Comparison of ENCODE assay signal across 31 cellular contexts in genomic region chr14:31386271-31386670, GRCh38. TPM values are rescaled to one million over a fixed set of nuclear protein-coding genes. Genes with fewer than 3 reads are reported as not detected.
DNase-seq lines count a peak whose midpoint lies in the region; FAIRE-seq lines count a peak whose summit lies in the region.
"Had no signal": no experiment of that assay in that cellular context is flagged by ENCODE, and none has a peak within 500 bp of the region (broad histone marks: within the 10 kb centered on the region; RNA-seq: fewer than 3 reads in every experiment).

No MANE protein-coding gene starts in this region.

- H3K27me3 ChIP-seq in trophoblast cell (ENCODE audit: insufficient read depth, low read length), result no peaks in the 10 kb centered on the region
- H3K27me3 ChIP-seq: BE2C; BLaER1; BLaER1 treated with 17β-estradiol and CSF1 and Interleukin-3, amounts not matched to agents 10 nM and 100 nM had no signal

- no peak overlapping the region for H3K4ac ChIP-seq in trophoblast cell (ENCODE audit: low read depth, low read length)

- no peak overlapping the region for H3K9ac ChIP-seq in trophoblast cell (ENCODE audit: low read length)
- H3K9ac ChIP-seq: BLaER1; BLaER1 treated with 17β-estradiol and CSF1 and Interleukin-3, amounts not matched to agents 10 nM and 100 nM had no signal

- no peak overlapping the region for H3K14ac ChIP-seq in trophoblast cell (ENCODE audit: low read length)

- H2AFZ ChIP-seq in trophoblast cell (ENCODE audit: insufficient read depth, low read length, poor library complexity), result no peak overlapping the region

- H3K18ac ChIP-seq in trophoblast cell (ENCODE audit: low read length), result no peak overlapping the region

- no peak overlapping the region for H2BK12ac ChIP-seq in trophoblast cell (ENCODE audit: low read length)

- H2AK5ac ChIP-seq in trophoblast cell (ENCODE audit: low read length), result no peak overlapping the region

- no peak overlapping the region for H2BK5ac ChIP-seq in trophoblast cell (ENCODE audit: low read depth, low read length, poor library complexity)

- peaks cover 5 to 11% of the 10 kb centered on the region in 2 experiments for H3K36me3 ChIP-seq in trophoblast cell (ENCODE audit: control insufficient read depth in 1 of 2, insufficient read depth in 2 of 2, low read length in 2 of 2)
- H3K36me3 ChIP-seq: BLaER1 had no signal

- DNase-seq in HTR-8/SVneo (ENCODE audit: insufficient read length, low spot score) (no peak), trophoblast cell (peak; percentile 88 to 92), NCI-H446 (lab: John Stamatoyannopoulos, UW) (no peak)
- DNase-seq in activated CD4-positive, alpha-beta T cell treated with anti-CD3 and anti-CD28 coated beads, Interleukin-2, amount 50 U/mL, for 48 hours, result no peak
- DNase-seq: 8988T; ACHN; AML-193; BE2C; C1 segment of cervical spinal cord; Caco-2; Calu3; CD4-positive, alpha-beta memory T cell; CD4-positive, alpha-beta T cell; CD4-positive, CD25-positive, alpha-beta regulatory T cell; CD8-positive, alpha-beta memory T cell; CD8-positive, alpha-beta T cell; COR-L47; DMS 273 treated with DMSO at 0.1 percent for 48 hours; DMS153; DMS53; DMS79; DMS79 treated with DMSO at 0.1 percent for 48 hours; DND-41; EL had no signal

- H3K23ac ChIP-seq in trophoblast cell (ENCODE audit: low read length), result no peak overlapping the region

- H3K4me3 ChIP-seq in trophoblast cell (ENCODE audit: low read depth, low read length), result no peak overlapping the region
- H3K4me3 ChIP-seq: A549; BLaER1; BLaER1 treated with 17β-estradiol and CSF1 and Interleukin-3, amounts not matched to agents 10 nM and 100 nM had no signal

- H4K8ac ChIP-seq in trophoblast cell (ENCODE audit: low read depth, low read length), result no peak overlapping the region

- peaks cover 1% of the 10 kb centered on the region for H3K9me3 ChIP-seq in trophoblast cell (ENCODE audit: insufficient read depth, low read depth, low read length)
- H3K9me3 ChIP-seq: A549; BE2C; BLaER1; BLaER1 treated with 17β-estradiol and CSF1 and Interleukin-3, amounts not matched to agents 10 nM and 100 nM; Caco-2 had no signal

- H3K27ac ChIP-seq in trophoblast cell (ENCODE audit: low read depth, low read length), result no peak overlapping the region
- H3K27ac ChIP-seq: 22Rv1; A549; BLaER1; BLaER1 treated with 17β-estradiol and CSF1 and Interleukin-3, amounts not matched to agents 10 nM and 100 nM; C4-2B had no signal

- WGBS in trophoblast cell (ENCODE audit: extremely low coverage, insufficient coverage, insufficient read length), result no CpG with 5 or more reads among the region's 5 CpGs

- no peak overlapping the region for H2BK120ac ChIP-seq in trophoblast cell (ENCODE audit: insufficient read depth, low read length, poor library complexity)

- H3K4me2 ChIP-seq in trophoblast cell (ENCODE audit: low read length), result no peak overlapping the region
- H3K4me2 ChIP-seq: A549; BLaER1; BLaER1 treated with 17β-estradiol and CSF1 and Interleukin-3, amounts not matched to agents 10 nM and 100 nM had no signal

- FAIRE-seq in HTR-8/SVneo (lab: Jason Lieb, UNC), result peak; percentile 13
- FAIRE-seq: A204.1, A549, D721Med had no signal

- peaks cover 2 to 5% of the 10 kb centered on the region in 2 experiments for H3K4me1 ChIP-seq in trophoblast cell (ENCODE audit: control insufficient read depth in 1 of 2, insufficient read depth in 2 of 2, low read length in 2 of 2)
- H3K4me1 ChIP-seq: A549; BE2C; BLaER1; BLaER1 treated with 17β-estradiol and CSF1 and Interleukin-3, amounts not matched to agents 10 nM and 100 nM; Caco-2 had no signal

- no peaks in the 10 kb centered on the region for H3K79me1 ChIP-seq in trophoblast cell (ENCODE audit: low read length)

- no peak overlapping the region for H4K12ac ChIP-seq in trophoblast cell (ENCODE audit: low read depth, low read length)

- no peak overlapping the region for H4K91ac ChIP-seq in trophoblast cell (ENCODE audit: low read depth, low read length)

- no peaks in the 10 kb centered on the region for H3K79me2 ChIP-seq in trophoblast cell (ENCODE audit: control insufficient read depth, insufficient read depth, low read length, poor library complexity)

RNA-seq across cellular contexts. Expression of gene HEATR5A, which starts 34.1 kb away (rescaled TPM):
- polyA plus RNA-seq in trophoblast cell (2013), result 32.7 and 34.2 TPM in 2 replicates

Comparison
In these comparisons a context has a peak if more than half of its experiments do, and no peak if none do; other contexts are left out.
1. DNase-seq: peak in trophoblast cell (2 of 2); none in HTR-8/SVneo (single experiment), NCI-H446 (0 of 2) and activated CD4-positive, alpha-beta T cell treated with anti-CD3 and anti-CD28 coated beads, Interleukin-2, amount 50 U/mL, for 48 hours (0 of 2).